9 cellular contexts compared by ENCODE assay signal in the genomic region with DNA sequence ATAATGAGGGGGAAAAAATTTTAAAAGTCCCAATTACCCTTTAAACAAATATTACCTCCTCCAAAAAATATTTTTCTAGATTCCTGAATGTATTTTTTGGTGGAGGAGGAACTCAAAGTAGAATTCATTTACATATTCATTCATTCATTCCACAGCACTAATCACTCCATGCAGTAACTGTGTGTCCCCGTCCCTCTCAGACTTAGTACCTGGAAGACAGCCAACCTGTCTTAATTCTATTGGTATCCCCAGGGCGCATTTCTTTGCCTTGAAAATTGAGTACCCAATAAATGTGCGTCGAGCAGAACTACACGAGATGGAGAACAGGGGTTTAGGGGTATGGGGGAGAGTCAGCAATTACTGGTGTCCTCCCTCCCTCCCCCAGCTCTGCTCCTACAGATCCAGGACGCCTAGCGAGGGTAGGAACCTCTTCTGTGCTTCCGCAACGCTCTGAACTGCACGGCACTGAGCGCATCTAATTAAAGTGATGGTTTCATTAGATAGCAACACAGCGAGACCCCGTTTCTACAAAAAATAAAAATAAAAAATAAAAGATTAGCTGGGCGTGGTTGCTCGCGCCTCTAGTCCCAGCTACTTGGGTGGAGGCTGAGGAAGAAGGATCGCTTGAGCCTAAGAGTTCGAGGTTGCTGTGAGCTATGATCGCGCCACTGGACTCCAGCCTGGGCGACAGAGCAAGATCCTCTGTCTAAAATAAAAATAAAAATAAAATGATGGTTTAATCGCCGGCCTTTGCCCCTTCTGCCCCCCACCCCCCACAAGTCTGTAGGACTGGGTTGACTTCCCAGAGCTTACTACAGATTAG. TPM values are rescaled to one million over a fixed set of nuclear protein-coding genes. Genes with fewer than 3 reads are reported as not detected.
A peak's percentile ranks its signal among the peaks of the same experiment; 100 is the strongest.
DNase-seq lines count a peak whose midpoint lies in the region; ATAC-seq, FAIRE-seq and TF ChIP-seq lines count a peak whose summit lies in the region.
"Had no signal": no experiment of that assay in that cellular context is flagged by ENCODE, and none has a peak within 500 bp of the region (broad histone marks: within the 10 kb centered on the region; RNA-seq: fewer than 3 reads in every experiment).

No MANE protein-coding gene starts in this region.

- WGBS in ovary, 3 donors, result 15 to 25% (median 21%) methylated on average over 23 of the region's 23 CpGs
- WGBS in lower leg skin, 2 donors, result 16 to 19% methylated on average over 23 of the region's 23 CpGs

- H3K4me3 ChIP-seq in DND-41 (ENCODE audit: low read depth in 1 of 2, low read length in 2 of 2), result peak overlapping the region in 1 of 2 experiments; percentile 51; a peak in 3 of 4 replicates
- H3K4me3 ChIP-seq in bronchial epithelial cell (ENCODE audit: low read depth, low read length), result peak overlapping the region; percentile 76
- H3K4me3 ChIP-seq in ovary, result peak overlapping the region; percentile 76
- H3K4me3 ChIP-seq in lower leg skin (ENCODE audit: low read depth, poor library complexity, severe bottlenecking), result no peak overlapping the region

- H3K9me3 ChIP-seq in DND-41 (ENCODE audit: insufficient read depth, low read length, severe bottlenecking) (no peaks in the 10 kb centered on the region), ovary (no peaks in the 10 kb centered on the region)

- DNase-seq in DND-41 (no peak), NCI-H1105 treated with DMSO at 0.1 percent for 48 hours (lab: John Stamatoyannopoulos, UW) (peak; percentile 52), bronchial epithelial cell (ENCODE audit: low read depth) (no peak), ovary (no peak), SKM-1 (lab: John Stamatoyannopoulos, UW; ENCODE audit: unreplicated experiment) (no peak), lower leg skin (ENCODE audit: low spot score in 2 of 2) (no peak)

- TF ChIP-seq CTCF in DND-41 (IDR thresholded peaks at IDR 0.05; ENCODE audit: borderline replicate concordance, extremely low read depth, low read length, poor library complexity, severe bottlenecking), result no peak
- TF ChIP-seq CTCF in bronchial epithelial cell (IDR thresholded peaks at IDR 0.05; ENCODE audit: insufficient read depth, low read length, severe bottlenecking), result no peak
- TF ChIP-seq CTCF in ovary (IDR thresholded peaks at IDR 0.05), result no peak
- TF ChIP-seq CTCF in lower leg skin (IDR thresholded peaks at IDR 0.05), result no peak

- no peak for TF ChIP-seq EP300 in ovary (IDR thresholded peaks at IDR 0.05)

- H3K79me2 ChIP-seq in DND-41 (ENCODE audit: insufficient read depth, low read length), result peaks cover 32% of the 10 kb centered on the region

- peaks cover 29% of the 10 kb centered on the region for H3K4me1 ChIP-seq in DND-41 (ENCODE audit: insufficient read depth, low read length)
- H3K4me1 ChIP-seq in ovary (ENCODE audit: insufficient read depth), result peaks cover 4% of the 10 kb centered on the region

- peak overlapping the region; percentile 40 for H3K9ac ChIP-seq in DND-41 (ENCODE audit: low read depth, low read length)

- H2AFZ ChIP-seq in DND-41 (ENCODE audit: low read depth, low read length), result peak overlapping the region; percentile 51

- 0 out of 2 replicates have a peak, but pooled peaks cover 3% of the 10 kb centered on the region for H4K20me1 ChIP-seq in DND-41 (ENCODE audit: insufficient read depth, low read length)

- no peak overlapping the region for H3K27ac ChIP-seq in DND-41 (ENCODE audit: low read length)
- H3K27ac ChIP-seq in ovary, result no peak overlapping the region

- no peak for FAIRE-seq in bronchial epithelial cell (lab: Jason Lieb, UNC)

- H3K36me3 ChIP-seq in DND-41 (ENCODE audit: insufficient read depth, low read length) (no peaks in the 10 kb centered on the region), bronchial epithelial cell (ENCODE audit: control insufficient read depth, insufficient read depth, low read length) (no peaks in the 10 kb centered on the region), ovary (no peaks in the 10 kb centered on the region)

- intact Hi-C loops in ovary (cut with DNase I), result no loop called here
- intact Hi-C loops in lower leg skin (cut with DNase I; ENCODE audit: low total_unique reads), result no loop called here

- no peak for TF ChIP-seq POLR2A in ovary (IDR thresholded peaks at IDR 0.05)
- no peak for TF ChIP-seq POLR2A in lower leg skin (IDR thresholded peaks at IDR 0.05)

- ATAC-seq in DND-41 (ENCODE audit: insufficient read depth, low read depth) (no peak), GM21381 (IDR thresholded peaks at IDR 0.05; ENCODE audit: unreplicated experiment) (no peak), GM21717 (IDR thresholded peaks at IDR 0.05; ENCODE audit: unreplicated experiment) (no peak)

- peak overlapping the region; percentile 63 for H3K4me2 ChIP-seq in DND-41 (ENCODE audit: insufficient read depth, low read length)

- no peaks in the 10 kb centered on the region for H3K27me3 ChIP-seq in DND-41 (ENCODE audit: insufficient read depth, low read length, poor library complexity)
- no peaks in the 10 kb centered on the region for H3K27me3 ChIP-seq in bronchial epithelial cell (ENCODE audit: control insufficient read depth, insufficient read depth, low read length)
- no peaks in the 10 kb centered on the region for H3K27me3 ChIP-seq in ovary

RNA-seq across cellular contexts. Expression of a gene that starts 0.7 kb away (rescaled TPM):
- total RNA-seq in bronchial epithelial cell (16.5 and 30.0 TPM in 2 replicates), ovary (10 to 100 TPM in 1 of 7 donors, 1 to 10 TPM in 6; 3.9 to 11.0 (median 5.7) TPM), lower leg skin (10 to 100 TPM in 2 of 4 donors, 1 to 10 TPM in 2; 7.2 to 11.8 (median 9.5) TPM)
- polyA plus RNA-seq in ovary, result 1 to 10 TPM; 4.7 to 8.0 TPM

RNA-seq across cellular contexts. Expression of a gene that starts 1.7 kb away (rescaled TPM):
- total RNA-seq in bronchial epithelial cell, result 4.1 and 7.1 TPM in 2 replicates
- total RNA-seq in ovary, result 10 to 100 TPM in 5 of 7 donors, 1 to 10 TPM in 2; 3.8 to 16.0 (median 12.1) TPM
- polyA plus RNA-seq in ovary, result 1 to 10 TPM; 4.0 to 6.7 TPM
- 1 to 10 TPM; 2.6 to 4.9 (median 3.8) TPM for total RNA-seq in lower leg skin

RNA-seq across cellular contexts. Expression of a gene that starts 27.3 kb away (rescaled TPM):
- 202 and 223 TPM in 2 replicates for total RNA-seq in bronchial epithelial cell
- 100 to 1,000 TPM in 2 of 7 donors, 10 to 100 TPM in 5; 60.6 to 145 (median 76.8) TPM for total RNA-seq in ovary
- polyA plus RNA-seq in ovary, result 100 to 1,000 TPM; 115 to 120 TPM
- total RNA-seq in lower leg skin, result 10 to 100 TPM; 81.3 to 90.8 (median 86.5) TPM

RNA-seq across cellular contexts. Expression of a gene that starts 35.8 kb away (rescaled TPM):
- 34.5 and 65.0 TPM in 2 replicates for total RNA-seq in bronchial epithelial cell
- 10 to 100 TPM in 4 of 7 donors, 1 to 10 TPM in 3; 1.6 to 28.1 (median 10.3) TPM for total RNA-seq in ovary
- 10 to 100 TPM; 10.2 to 15.1 TPM for polyA plus RNA-seq in ovary
- 10 to 100 TPM in 2 of 4 donors, 1 to 10 TPM in 2; 5.0 to 17.9 (median 8.5) TPM for total RNA-seq in lower leg skin

RNA-seq across cellular contexts. Expression of a gene that starts 39.0 kb away (rescaled TPM):
- under 0.01 TPM in 1 of 2 replicates, not detected in the other for total RNA-seq in bronchial epithelial cell
- total RNA-seq in ovary, result under 1 TPM in 3 of 7 donors, not detected in 4; 0.07 to 0.47 (median 0.15) TPM
- under 1 TPM in 1 of 2 donors, not detected in 1; 0.02 TPM for polyA plus RNA-seq in ovary
- total RNA-seq in lower leg skin, result under 1 TPM in 1 of 4 donors, not detected in 3; 0.34 TPM
- total RNA-seq: myocyte had no signal
